8 cellular contexts compared by ENCODE assay signal in genomic region chr17:81701288-81702071, GRCh38. TPM values are rescaled to one million over a fixed set of nuclear protein-coding genes. Genes with fewer than 3 reads are reported as not detected.
DNase-seq lines count a peak whose midpoint lies in the region; ATAC-seq and TF ChIP-seq lines count a peak whose summit lies in the region.

No MANE protein-coding gene starts in this region.

- peak overlapping the region; percentile 98 for H3K4me2 ChIP-seq in KMS-11
- no peak overlapping the region for H3K4me2 ChIP-seq in neural cell (ENCODE audit: low read length)

- peaks cover 30% of the 10 kb centered on the region for H3K4me1 ChIP-seq in KMS-11 (ENCODE audit: low read depth, poor library complexity, severe bottlenecking)
- peaks cover 23% of the 10 kb centered on the region in 2 donors for H3K4me1 ChIP-seq in breast epithelium

- DNase-seq in DMS114 treated with DMSO at 0.1 percent for 48 hours (lab: John Stamatoyannopoulos, UW; ENCODE audit: unreplicated experiment) (peak; percentile 16), breast epithelium (ENCODE audit: low spot score in 2 of 2) (no peak), NCI-H226 (no peak), activated gamma-delta T cell treated with Interleukin-2 at 50 U/mL for 16 hours (no peak)

- TF ChIP-seq CTCF in KMS-11 (conservative IDR thresholded peaks at IDR 0.05; ENCODE audit: low read depth, low read length): peak; percentile 29; the same call in 1 of the 2 replicates
- no peak for TF ChIP-seq CTCF in breast epithelium (IDR thresholded peaks at IDR 0.05)
- no peak for TF ChIP-seq CTCF in neural cell (IDR thresholded peaks at IDR 0.05; ENCODE audit: poor library complexity, severe bottlenecking)

- H3F3A ChIP-seq in neural cell (ENCODE audit: insufficient read depth, low read length, poor library complexity, severe bottlenecking): no peaks in the 10 kb centered on the region

- H3K9me3 ChIP-seq in breast epithelium (no peaks in the 10 kb centered on the region), neural cell (ENCODE audit: low read length) (no peaks in the 10 kb centered on the region)

- ATAC-seq in GM19023 (IDR thresholded peaks at IDR 0.05; ENCODE audit: unreplicated experiment) (no peak), HG02884 (IDR thresholded peaks at IDR 0.05; ENCODE audit: unreplicated experiment) (no peak)

- no peak overlapping the region for H2AFZ ChIP-seq in KMS-11 (ENCODE audit: low read depth)
- H2AFZ ChIP-seq in neural cell (ENCODE audit: low read depth, low read length): no peak overlapping the region

- H3K36me3 ChIP-seq in KMS-11 (ENCODE audit: insufficient read depth): no peaks in the 10 kb centered on the region
- H3K36me3 ChIP-seq in breast epithelium: peaks cover 3% of the 10 kb centered on the region
- H3K36me3 ChIP-seq in neural cell (ENCODE audit: insufficient read depth, low read length): peaks cover 5% of the 10 kb centered on the region

- no peak for TF ChIP-seq POLR2A in breast epithelium (IDR thresholded peaks at IDR 0.05)

- H3K27me3 ChIP-seq in KMS-11 (ENCODE audit: insufficient read depth, low read depth) (no peaks in the 10 kb centered on the region), breast epithelium (no peaks in the 10 kb centered on the region), neural cell (ENCODE audit: insufficient read depth, low read depth, low read length) (no peaks in the 10 kb centered on the region)

- H3K27ac ChIP-seq in KMS-11 (peak overlapping the region; percentile 81; the same call in 1 of the 2 replicates), breast epithelium (peak overlapping the region; percentile 38 to 95), neural cell (ENCODE audit: low read length) (no peak overlapping the region)

- H3K4me3 ChIP-seq in KMS-11 (IDR thresholded peaks at IDR 0.05; ENCODE audit: insufficient read depth, low read depth, low read length) (no peak overlapping the region), breast epithelium (peak overlapping the region; percentile 73 to 99 (median 81)), neural cell (ENCODE audit: low read length) (peak overlapping the region; percentile 96)

- TF ChIP-seq EP300 in neural cell (conservative IDR thresholded peaks at IDR 0.05; ENCODE audit: poor library complexity, severe bottlenecking): no peak

- H3K9ac ChIP-seq in KMS-11 (peak overlapping the region; percentile 95; the same call in 1 of the 2 replicates), neural cell (ENCODE audit: low read length) (peak overlapping the region; percentile 94)

- H3K79me2 ChIP-seq in KMS-11 (ENCODE audit: insufficient read depth, low read depth) (peaks cover 70% of the 10 kb centered on the region), neural cell (replicated peaks; ENCODE audit: insufficient read depth, low read length) (peaks cover 25% of the 10 kb centered on the region)

- intact Hi-C loops in breast epithelium (cut with DNase I; ENCODE audit: low total_unique reads): no loop called here

- no peaks in the 10 kb centered on the region for H3K9me2 ChIP-seq in neural cell (ENCODE audit: insufficient read depth, low read length)

- H4K20me1 ChIP-seq in KMS-11 (ENCODE audit: insufficient read depth): no peaks in the 10 kb centered on the region
- H4K20me1 ChIP-seq in neural cell (ENCODE audit: insufficient read depth): no peaks in the 10 kb centered on the region

- no peak for TF ChIP-seq RAD21 in neural cell (conservative IDR thresholded peaks at IDR 0.05)

TF ChIP-seq in neural cell, 6 proteins besides CTCF, POLR2A, EP300 and RAD21:
- TF ChIP-seq EZH2 (IDR thresholded peaks at IDR 0.05; ENCODE audit: borderline replicate concordance, insufficient read depth, low read length, poor library complexity, severe bottlenecking): no peak
- no peak for TF ChIP-seq REST (IDR thresholded peaks at IDR 0.05; ENCODE audit: borderline replicate concordance)
- TF ChIP-seq TAF1 (IDR thresholded peaks at IDR 0.05; ENCODE audit: low read depth): no peak
- no peak for TF ChIP-seq SMC3 (conservative IDR thresholded peaks at IDR 0.05; ENCODE audit: poor library complexity)
- no peak for TF ChIP-seq POLR2AphosphoS5 (IDR thresholded peaks at IDR 0.05)
- TF ChIP-seq MXI1 (conservative IDR thresholded peaks at IDR 0.05; ENCODE audit: poor library complexity, severe bottlenecking): no peak
TF ChIP-seq in neural cell: peak in this region for 0.

RNA-seq across cellular contexts. Expression of gene MRPL12, which starts 1.7 kb away (rescaled TPM):
- total RNA-seq in breast epithelium: 10 to 100 TPM; 18.4 to 32.3 (median 32.1) TPM
- polyA plus RNA-seq in neural cell: 10.4 and 14.2 TPM in 2 replicates
- polyA minus RNA-seq in neural cell: 4.1 and 6.8 TPM in 2 replicates

RNA-seq across cellular contexts. Expression of gene SLC25A10, which starts 10.6 kb away (rescaled TPM):
- 10 to 100 TPM in 2 of 3 donors, 1 to 10 TPM in 1; 9.8 to 28.0 (median 24.4) TPM for total RNA-seq in breast epithelium
- polyA plus RNA-seq in neural cell: 8.7 and 10.3 TPM in 2 replicates
- 10.2 and 10.4 TPM in 2 replicates for polyA minus RNA-seq in neural cell

RNA-seq across cellular contexts. Expression of gene HGS, which starts 17.7 kb away (rescaled TPM):
- total RNA-seq in breast epithelium: 10 to 100 TPM; 61.0 to 75.0 (median 64.6) TPM
- polyA plus RNA-seq in neural cell: 81.1 and 97.2 TPM in 2 replicates
- polyA minus RNA-seq in neural cell: 61.5 and 68.2 TPM in 2 replicates

RNA-seq across cellular contexts. Expression of gene ARL16, which starts 17.9 kb away (rescaled TPM):
- 10 to 100 TPM; 34.9 to 44.2 (median 37.5) TPM for total RNA-seq in breast epithelium
- 145 and 156 TPM in 2 replicates for polyA plus RNA-seq in neural cell
- 61.4 and 62.3 TPM in 2 replicates for polyA minus RNA-seq in neural cell

RNA-seq across cellular contexts. Expression of gene CCDC137, which starts 34.9 kb away (rescaled TPM):
- total RNA-seq in breast epithelium: 10 to 100 TPM in 2 of 3 donors, 1 to 10 TPM in 1; 8.6 to 14.4 (median 11.6) TPM
- 12.2 and 16.1 TPM in 2 replicates for polyA plus RNA-seq in neural cell
- polyA minus RNA-seq in neural cell: 11.1 and 11.4 TPM in 2 replicates
